ENCODE assay signal across 22 cellular contexts in genomic region chr11:10695821-10696220, GRCh38. TPM values are rescaled to one million over a fixed set of nuclear protein-coding genes. Genes with fewer than 3 reads are reported as not detected.
"Had no signal": no experiment of that assay in that cellular context is flagged by ENCODE, and none has a peak within 500 bp of the region (broad histone marks: within the 10 kb centered on the region; RNA-seq: fewer than 3 reads in every experiment).

No MANE protein-coding gene starts in this region.

- H3K36me3 ChIP-seq: adrenal gland had no signal

- H3K4me3 Mint-ChIP-seq: activated CD4-positive, alpha-beta memory T cell treated with anti-CD3 and anti-CD28 coated beads for 36 hours; activated T-helper 1 cell treated with anti-CD3 and anti-CD28 coated beads, Interleukin-12 subunit alpha, Interleukin-12 subunit beta, Interleukin-2, Interleukin-4 antibody, amounts not matched to agents 30 ng/mL and 10 ng/mL and 1 ng/mL, durations not matched to agents 14 hours and 24 hours and 36 hours; mesothelial cell of epicardium; WTC11 had no signal

- H3K27me3 ChIP-seq: adrenal gland had no signal

- H3K27ac Mint-ChIP-seq: activated CD4-positive, alpha-beta memory T cell treated with anti-CD3 and anti-CD28 coated beads for 36 hours; activated naive CD4-positive, alpha-beta T cell treated with anti-CD3 and anti-CD28 coated beads, Interleukin-2, amount 50 U/mL, for 72 hours; activated T-helper 1 cell treated with anti-CD3 and anti-CD28 coated beads, Interleukin-12 subunit alpha, Interleukin-12 subunit beta, Interleukin-2, Interleukin-4 antibody, amounts not matched to agents 30 ng/mL and 10 ng/mL and 1 ng/mL, durations not matched to agents 14 hours and 24 hours and 36 hours; mesothelial cell of epicardium; WTC11 had no signal

- H3K4me3 ChIP-seq: adrenal gland, lung had no signal

- ATAC-seq: activated naive CD4-positive, alpha-beta T cell treated with anti-CD3 and anti-CD28 coated beads, Interleukin-2, amount 50 U/mL, for 72 hours; left colon; WTC11 had no signal

- DNase-seq: activated CD4-positive, alpha-beta memory T cell treated with anti-CD3 and anti-CD28 coated beads for 36 hours; activated CD4-positive, alpha-beta T cell treated with anti-CD3 and anti-CD28 coated beads for 4 hours; activated gamma-delta T cell treated with Interleukin-2 at 50 U/mL for 16 hours; activated T-cell treated with anti-CD3 and anti-CD28 coated beads for 4 hours; adrenal gland; left colon; occipital lobe; stimulated activated CD4-positive, alpha-beta T cell treated with anti-CD3 and anti-CD28 coated beads, Interleukin-12 subunit alpha, Interleukin-12 subunit beta, amount 100 ng/mL, for 4 hours; stimulated activated CD4-positive, alpha-beta T cell treated with anti-CD3 and anti-CD28 coated beads, Interleukin-1b, Interleukin-23, amount 100 ng/mL, for 48 hours; stimulated activated CD8-positive, alpha-beta memory T cell treated with anti-CD3 and anti-CD28 coated beads, Interleukin-4, amount 100 ng/mL, for 48 hours; stimulated activated naive CD4-positive, alpha-beta T cell; substantia nigra; SW 1271; T-helper 2 cell; trophoblast cell had no signal

- H3K27ac ChIP-seq: epithelial cell of prostate had no signal

- FAIRE-seq: TTC549 had no signal

- H3K36me3 Mint-ChIP-seq: activated CD4-positive, alpha-beta memory T cell treated with anti-CD3 and anti-CD28 coated beads for 36 hours had no signal

- H3K9me3 ChIP-seq: adrenal gland had no signal

- H3K9me3 Mint-ChIP-seq: activated CD4-positive, alpha-beta memory T cell treated with anti-CD3 and anti-CD28 coated beads for 36 hours; activated naive CD4-positive, alpha-beta T cell treated with anti-CD3 and anti-CD28 coated beads, Interleukin-2, amount 50 U/mL, for 72 hours; activated T-helper 1 cell treated with anti-CD3 and anti-CD28 coated beads, Interleukin-12 subunit alpha, Interleukin-12 subunit beta, Interleukin-2, Interleukin-4 antibody, amounts not matched to agents 30 ng/mL and 10 ng/mL and 1 ng/mL, durations not matched to agents 14 hours and 24 hours and 36 hours had no signal

RNA-seq across cellular contexts. Expression of gene IRAG1, which starts 2.3 kb away (rescaled TPM):
- total RNA-seq: activated CD4-positive, alpha-beta memory T cell treated with anti-CD3 and anti-CD28 coated beads for 36 hours; activated naive CD4-positive, alpha-beta T cell treated with anti-CD3 and anti-CD28 coated beads, Interleukin-2, amount 50 U/mL, for 72 hours; activated T-helper 1 cell treated with anti-CD3 and anti-CD28 coated beads, Interleukin-12 subunit alpha, Interleukin-12 subunit beta, Interleukin-2, Interleukin-4 antibody, amounts not matched to agents 30 ng/mL and 10 ng/mL and 1 ng/mL, durations not matched to agents 14 hours and 24 hours and 36 hours had no signal
